Comparison of ENCODE assay signal across 9 cellular contexts in the genomic region with DNA sequence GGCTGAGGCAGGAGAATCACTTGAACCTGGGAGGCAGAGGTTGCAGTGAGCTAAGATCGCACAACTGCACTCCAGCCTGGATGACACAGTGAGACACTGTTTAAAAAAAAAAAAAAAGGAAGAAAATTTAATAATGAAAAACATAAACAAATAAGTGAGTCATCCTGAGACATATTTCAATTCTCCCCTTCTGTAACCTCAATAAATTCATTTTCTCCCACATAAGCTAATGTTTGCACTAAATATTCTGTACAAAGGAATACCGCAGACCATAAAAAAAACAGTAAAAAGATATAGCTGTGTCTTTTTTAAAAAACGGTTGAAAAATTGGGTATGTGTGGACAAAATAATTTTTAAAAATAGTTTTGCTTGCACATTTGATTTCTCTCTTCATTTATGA.
"Had no signal": no experiment of that assay in that cellular context is flagged by ENCODE, and none has a peak within 500 bp of the region (broad histone marks: within the 10 kb centered on the region; RNA-seq: fewer than 3 reads in every experiment).

No MANE protein-coding gene starts in this region.

- FAIRE-seq: H1, H54, HTR-8/SVneo, K562 had no signal

- DNase-seq: H9, HCEC 1CT, IMR-90, KG1 had no signal

- ATAC-seq: K562 had no signal

- H3K4me3 ChIP-seq: GM23338, K562 had no signal

- H3K4me2 ChIP-seq: GM23338 had no signal

- H2AFZ ChIP-seq: GM23338 had no signal
